Comparison of ENCODE assay signal across 9 cellular contexts in the genomic region with DNA sequence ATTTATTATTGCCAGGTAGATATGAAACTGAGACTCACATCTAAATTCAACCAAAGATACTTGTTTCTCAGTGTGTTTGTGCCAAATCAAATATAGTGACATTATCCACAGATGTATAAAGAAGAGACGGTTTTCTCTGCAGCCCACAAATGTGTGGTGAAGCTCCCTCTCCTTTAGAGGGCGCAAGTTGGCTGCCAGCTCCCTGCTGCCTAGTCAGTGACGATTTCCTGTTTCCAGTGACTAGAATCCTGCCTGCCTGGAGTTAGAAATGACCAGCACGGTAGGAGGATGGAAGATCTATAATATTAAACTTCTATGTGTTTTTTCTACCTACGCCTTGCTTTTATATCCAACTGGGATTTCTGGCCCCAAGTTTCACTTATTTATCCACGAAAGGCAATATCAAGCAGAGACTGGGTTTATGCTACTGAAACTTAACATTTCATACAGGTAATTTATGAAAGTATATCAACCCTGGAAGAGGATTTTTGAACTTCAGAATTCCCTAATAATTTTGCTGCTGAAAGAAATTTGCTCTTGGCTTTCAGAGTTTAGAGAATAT.
DNase-seq lines count a peak whose midpoint lies in the region; ATAC-seq, FAIRE-seq and TF ChIP-seq lines count a peak whose summit lies in the region.
"Had no signal": no experiment of that assay in that cellular context is flagged by ENCODE, and none has a peak within 500 bp of the region (broad histone marks: within the 10 kb centered on the region; RNA-seq: fewer than 3 reads in every experiment).

No MANE protein-coding gene starts in this region.

- H3K4me3 Mint-ChIP-seq in T-cell: no peak overlapping the region
- H3K4me3 Mint-ChIP-seq: central memory CD8-positive, alpha-beta T cell had no signal

- no peaks in the 10 kb centered on the region for H3K4me1 Mint-ChIP-seq in T-cell
- H3K4me1 Mint-ChIP-seq: central memory CD8-positive, alpha-beta T cell had no signal

- no peak overlapping the region for H3K4me2 ChIP-seq in keratinocyte (ENCODE audit: control insufficient read depth, extremely low read depth, insufficient read depth, low read depth, low read length)

- H3K79me2 ChIP-seq in keratinocyte (ENCODE audit: control insufficient read depth, insufficient read depth, low read length): no peaks in the 10 kb centered on the region

- TF ChIP-seq CTCF in C4-2B (conservative IDR thresholded peaks at IDR 0.05) (peak; percentile 85), LNCaP clone FGC (IDR thresholded peaks at IDR 0.05; ENCODE audit: control insufficient read depth, extremely low read depth, insufficient read depth) (peak; percentile 79), keratinocyte (optimal IDR thresholded peaks at IDR 0.05 in 1 of 3, IDR thresholded peaks at IDR 0.05 in 1 of 3, conservative IDR thresholded peaks at IDR 0.05 in 1 of 3; ENCODE audit: extremely low read depth in 1 of 3, insufficient read depth in 2 of 3, low read length in 3 of 3) (peak in 2 of 3 experiments; percentile 33 to 55)

- POLR2A ChIA-PET in T-cell (lab: Charles Lee): no interaction called here

- no peaks in the 10 kb centered on the region for H4K20me1 ChIP-seq in keratinocyte (ENCODE audit: control insufficient read depth, extremely low read depth, insufficient read depth, low read length)

- H3K9me3 Mint-ChIP-seq in T-cell: peaks cover 0 to 16% (median 8%) of the 10 kb centered on the region in 3 donors

- ATAC-seq in T-cell (replicated peaks in 1 of 4) (no peak), HG03342 (IDR thresholded peaks at IDR 0.05; ENCODE audit: unreplicated experiment) (no peak)

- H3K9me3 ChIP-seq in keratinocyte (ENCODE audit: control insufficient read depth, low read depth, low read length): no peaks in the 10 kb centered on the region

- dilution Hi-C loops in keratinocyte (cut with MboI; ENCODE audit: extremely low pct_ligation_motif_present, low sequenced_read_pairs): no loop called here

- CTCF ChIA-PET in T-cell (lab: Charles Lee): no interaction called here

- FAIRE-seq in keratinocyte (lab: Jason Lieb, UNC): no peak

- H3K4me1 ChIP-seq in keratinocyte (ENCODE audit: control insufficient read depth, extremely low read depth, insufficient read depth, low read length): no peaks in the 10 kb centered on the region

- H2AFZ ChIP-seq in keratinocyte (ENCODE audit: control insufficient read depth, low read length): no peak overlapping the region

- peak; percentile 16 for DNase-seq in GM19238 (ENCODE audit: insufficient read length, low spot score)
- DNase-seq in LNCaP clone FGC (ENCODE audit: low read depth): peak; percentile 19
- DNase-seq in SW 1271 (lab: John Stamatoyannopoulos, UW): peak; percentile 27 to 59
- no peak for DNase-seq in keratinocyte (ENCODE audit: low read depth, low spot score)
- no peak for DNase-seq in NCI-H345 (lab: John Stamatoyannopoulos, UW)
- no peak for DNase-seq in T-cell

- H3K27ac ChIP-seq in C4-2B (no peak overlapping the region), keratinocyte (ENCODE audit: control insufficient read depth, insufficient read depth, low read length) (no peak overlapping the region)

- H3K9me1 ChIP-seq in keratinocyte (ENCODE audit: control insufficient read depth, extremely low read depth, insufficient read depth, low read length): no peaks in the 10 kb centered on the region

- no peaks in the 10 kb centered on the region for H3K27me3 Mint-ChIP-seq in T-cell
- H3K27me3 Mint-ChIP-seq: central memory CD8-positive, alpha-beta T cell had no signal

- no peaks in the 10 kb centered on the region for H3K36me3 ChIP-seq in keratinocyte (ENCODE audit: control insufficient read depth in 2 of 2, extremely low read depth in 1 of 2, insufficient read depth in 2 of 2, low read length in 2 of 2)

- no peak overlapping the region for H3K27ac Mint-ChIP-seq in T-cell

- no peaks in the 10 kb centered on the region for H3K36me3 Mint-ChIP-seq in T-cell

- H3K4me3 ChIP-seq in LNCaP clone FGC (ENCODE audit: low read depth, low read length): 0 out of 2 replicates have a peak overlapping the region, but pooled peaks have one; percentile 23
- H3K4me3 ChIP-seq in keratinocyte (ENCODE audit: control insufficient read depth in 2 of 3, extremely low read depth in 1 of 3, insufficient read depth in 2 of 3, low read depth in 1 of 3, low read length in 3 of 3): no peak overlapping the region

- no peaks in the 10 kb centered on the region for H3K27me3 ChIP-seq in keratinocyte (ENCODE audit: control insufficient read depth, extremely low read depth, insufficient read depth, low read length)

- no peak overlapping the region for H3K9ac ChIP-seq in keratinocyte (ENCODE audit: control insufficient read depth, extremely low read depth, insufficient read depth, low read length)

Comparison
In these comparisons a context has a peak if more than half of its experiments do, and no peak if none do; other contexts are left out.
1. DNase-seq: peak in GM19238 (single experiment), LNCaP clone FGC (single experiment) and SW 1271 (2 of 2); none in keratinocyte (single experiment), NCI-H345 (single experiment) and T-cell (0 of 34).
2. Peak in every context shown above with its lines, with median percentiles within 50 percentile points of each other: CTCF ChIP-seq.